16 cellular contexts compared by ENCODE assay signal in genomic region chr13:45257638-45258338, GRCh38. TPM values are rescaled to one million over a fixed set of nuclear protein-coding genes. Genes with fewer than 3 reads are reported as not detected.
DNase-seq lines count a peak whose midpoint lies in the region; ATAC-seq, FAIRE-seq and TF ChIP-seq lines count a peak whose summit lies in the region.
"Had no signal": no experiment of that assay in that cellular context is flagged by ENCODE, and none has a peak within 500 bp of the region (broad histone marks: within the 10 kb centered on the region; RNA-seq: fewer than 3 reads in every experiment).

No MANE protein-coding gene starts in this region.

- H3K4me1 ChIP-seq in A549 = peaks cover 39% of the 10 kb centered on the region
- H3K4me1 ChIP-seq in ovary (ENCODE audit: insufficient read depth) = no peaks in the 10 kb centered on the region

- no peak overlapping the region for H3K4me3 ChIP-seq in A549
- no peak overlapping the region for H3K4me3 ChIP-seq in MG63
- no peak overlapping the region for H3K4me3 ChIP-seq in ovary

- in situ Hi-C loops in GM13977 (cut with MboI; ENCODE audit: low pct_unique_long_range_greater_than_20kb, low sequenced_read_pairs, unreplicated experiment) = no loop called here

- TF ChIP-seq POLR2A in A549 (IDR thresholded peaks at IDR 0.05; ENCODE audit: low read length) (no peak), ovary (IDR thresholded peaks at IDR 0.05) (no peak)

- no peak for TF ChIP-seq RAD21 in A549 (conservative IDR thresholded peaks at IDR 0.05 in 1 of 2, IDR thresholded peaks at IDR 0.05 in 1 of 2)

- H3K27ac ChIP-seq in A549 = peak overlapping the region in 1 of 2 experiments; percentile 67; a peak in 3 of 6 replicates
- H3K27ac ChIP-seq in epithelial cell of prostate = peak overlapping the region; percentile 29
- no peak overlapping the region for H3K27ac ChIP-seq in ovary

- 83% methylated on average over 4 of the region's 4 CpGs for WGBS in A549 (ENCODE audit: missing lambda C conversion rate)
- WGBS in ovary, 3 donors = 84 to 89% (median 89%) methylated on average over 4 of the region's 4 CpGs

- DNase-seq in A549 (ENCODE audit: low read depth in 1 of 2, low spot score in 1 of 2) (no peak), GM13977 (ENCODE audit: low spot score) (peak; percentile 65), RCC 7860 (ENCODE audit: low spot score) (peak; percentile 25), epithelial cell of prostate (ENCODE audit: low read depth, low spot score) (no peak), C1 segment of cervical spinal cord (lab: John Stamatoyannopoulos, UW) (no peak), MG63 (no peak), cerebellum (ENCODE audit: low spot score) (no peak), ovary (no peak)
- DNase-seq: AML-193; DMS79; NCI-H446; posterior cingulate gyrus; RPMI8226; stimulated activated CD4-positive, alpha-beta T cell treated with anti-CD3 and anti-CD28 coated beads, Interleukin-1b, Interleukin-23, amount 100 ng/mL, for 48 hours; stimulated activated naive B cell treated with anti-CD40 and anti-IgM and Interleukin-4, amounts not matched to agents 10 μg/mL and 1 μg/mL and 100 μg/mL, for 72 hours had no signal

- TF ChIP-seq CTCF in A549 (IDR thresholded peaks at IDR 0.05) = no peak
- no peak for TF ChIP-seq CTCF in GM13977 (IDR thresholded peaks at IDR 0.05; ENCODE audit: extremely low read depth, insufficient read depth, missing control alignments)
- TF ChIP-seq CTCF in ovary (IDR thresholded peaks at IDR 0.05) = no peak

- H3K36me3 ChIP-seq in MG63 = peaks cover 24% of the 10 kb centered on the region
- H3K36me3 ChIP-seq in ovary = no peaks in the 10 kb centered on the region

- TF ChIP-seq EP300 in A549 (IDR thresholded peaks at IDR 0.05) (no peak), ovary (IDR thresholded peaks at IDR 0.05) (no peak)

- H3K27me3 ChIP-seq in MG63 = no peaks in the 10 kb centered on the region
- H3K27me3 ChIP-seq in ovary = no peaks in the 10 kb centered on the region

- no peak for FAIRE-seq in A549 (lab: Jason Lieb, UNC)
- no peak for FAIRE-seq in RCC 7860 (lab: Jason Lieb, UNC)

- POLR2A ChIA-PET in A549 (lab: Yijun Ruan, JAX) = interaction anchor here (0.6 kb wide), 1 partner anchor 68 kb away, joined by 4 read pairs; no protein-coding TSS in a partner anchor

- intact Hi-C loops in ovary (cut with DNase I) = no loop called here

- H3K9me3 ChIP-seq in A549 (no peaks in the 10 kb centered on the region), MG63 (no peaks in the 10 kb centered on the region), ovary (no peaks in the 10 kb centered on the region)

- peak overlapping the region; percentile 54 for H3K4me2 ChIP-seq in A549

- ATAC-seq in A549 = no peak
- ATAC-seq: stimulated activated naive B cell treated with anti-CD40 and anti-IgM and Interleukin-4, amounts not matched to agents 10 μg/mL and 1 μg/mL and 100 μg/mL, for 72 hours; WTC11 had no signal

- CTCF ChIA-PET in A549 (lab: Yijun Ruan, JAX) = interaction anchor here (0.8 kb wide), 1 partner anchor 31 kb away, joined by 3 read pairs; no protein-coding TSS in a partner anchor

TF ChIP-seq in A549, 52 proteins besides CTCF, POLR2A, EP300 and RAD21:
- TF ChIP-seq REST (IDR thresholded peaks at IDR 0.05) (no peak), ELK1 (IDR thresholded peaks at IDR 0.05; ENCODE audit: low read depth, low read length) (no peak), FOSB (CRISPR knock-in tag; IDR thresholded peaks at IDR 0.05) (no peak), PBX3 (IDR thresholded peaks at IDR 0.05) (no peak), EHMT2 (IDR thresholded peaks at IDR 0.05; ENCODE audit: low read depth) (no peak), SREBF2 (IDR thresholded peaks at IDR 0.05) (no peak), GATA3 (IDR thresholded peaks at IDR 0.05; ENCODE audit: borderline replicate concordance) (no peak), HMGXB4 (CRISPR knock-in tag; IDR thresholded peaks at IDR 0.05; ENCODE audit: borderline replicate concordance) (no peak), ZFP36 (IDR thresholded peaks at IDR 0.05; ENCODE audit: borderline replicate concordance, partially characterized antibody) (no peak), EHF (CRISPR knock-in tag; IDR thresholded peaks at IDR 0.05) (no peak), FOXS1 (CRISPR knock-in tag; IDR thresholded peaks at IDR 0.05) (no peak), CBX2 (IDR thresholded peaks at IDR 0.05; ENCODE audit: borderline replicate concordance, low read depth) (no peak), ATOH8 (CRISPR knock-in tag; IDR thresholded peaks at IDR 0.05; ENCODE audit: low read depth) (no peak), SMC3 (IDR thresholded peaks at IDR 0.05) (no peak), ZNF302 (CRISPR knock-in tag; IDR thresholded peaks at IDR 0.05) (no peak), HDAC2 (IDR thresholded peaks at IDR 0.05) (no peak), CHD2 (IDR thresholded peaks at IDR 0.05; ENCODE audit: low read length, partially characterized antibody) (no peak)

RNA-seq across cellular contexts. Expression of gene KCTD4, which starts 56.9 kb away (rescaled TPM):
- polyA plus RNA-seq in A549 (2011; rRNA removed) (not detected in 2 replicates), A549 (2017; fragmentation: RNase III; extraction: RNeasy Plus Mini Kit Qiagen cat#74134 plus additional on column Dnase treatment) (not detected in 3 replicates), ovary (not detected)
- polyA plus RNA-seq in A549 (2012; cell fraction: cytosol; rRNA removed) = not detected in 2 replicates
- polyA plus RNA-seq in A549 (2012; cell fraction: nucleus; rRNA removed) = not detected in 2 replicates
- not detected in 2 replicates for polyA minus RNA-seq in A549 (2011; rRNA and poly(A)+ RNA removed)
- not detected in 2 replicates for total RNA-seq in MG63 (2014; rRNA removed; shearing (Covaris generic); ENCODE audit: low replicate concordance)
- total RNA-seq in cerebellum (0.91 TPM), ovary (not detected)
- total RNA-seq: WTC11 had no signal

Comparison
In these comparisons a context has a peak if more than half of its experiments do, and no peak if none do; other contexts are left out.
1. DNase-seq: peak in GM13977 (single experiment) and RCC 7860 (single experiment); none in A549 (0 of 2), epithelial cell of prostate (single experiment), C1 segment of cervical spinal cord (0 of 14), MG63 (single experiment), cerebellum (single experiment) and ovary (0 of 5).